In genomic region chr1:228081144-228081543, GRCh38 we compare ENCODE assay signal across 8 cellular contexts. TPM values are rescaled to one million over a fixed set of nuclear protein-coding genes. Genes with fewer than 3 reads are reported as not detected.
DNase-seq lines count a peak whose midpoint lies in the region; ATAC-seq and TF ChIP-seq lines count a peak whose summit lies in the region.

No MANE protein-coding gene starts in this region.

- peaks cover 30% of the 10 kb centered on the region for H3K36me3 Mint-ChIP-seq in stimulated activated naive CD8-positive, alpha-beta T cell treated with anti-CD3 and anti-CD28 coated beads, Interleukin-15, Interleukin-2, amounts not matched to agents 100 ng/mL and 50 ng/mL, for 24 hours (ENCODE audit: low read depth)

- no peak for TF ChIP-seq POLR2A in breast epithelium (IDR thresholded peaks at IDR 0.05)

- H3K4me1 ChIP-seq in breast epithelium: peaks cover 5 to 22% of the 10 kb centered on the region in 2 donors
- peaks cover 32 to 33% of the 10 kb centered on the region in 2 donors for H3K4me1 ChIP-seq in mucosa of rectum (ENCODE audit: control insufficient read depth in 2 of 2, insufficient read depth in 2 of 2, low read length in 2 of 2)

- peak overlapping the region; percentile 97 for H3K4me3 Mint-ChIP-seq in stimulated activated naive CD8-positive, alpha-beta T cell treated with anti-CD3 and anti-CD28 coated beads, Interleukin-15, Interleukin-2, amounts not matched to agents 100 ng/mL and 50 ng/mL, for 24 hours

- H3K27me3 Mint-ChIP-seq in stimulated activated naive CD8-positive, alpha-beta T cell treated with anti-CD3 and anti-CD28 coated beads, Interleukin-15, Interleukin-2, amounts not matched to agents 100 ng/mL and 50 ng/mL, for 24 hours: no peaks in the 10 kb centered on the region

- H3K27me3 ChIP-seq in breast epithelium: no peaks in the 10 kb centered on the region
- no peaks in the 10 kb centered on the region for H3K27me3 ChIP-seq in mucosa of rectum (ENCODE audit: control insufficient read depth in 2 of 2, insufficient read depth in 2 of 2, low read length in 2 of 2)

- peak overlapping the region; percentile 60 to 99 for H3K9ac ChIP-seq in mucosa of rectum (ENCODE audit: low read depth in 1 of 2, low read length in 2 of 2)

- peak overlapping the region in 1 of 2 donors; percentile 98 for H3K27ac ChIP-seq in breast epithelium
- H3K27ac ChIP-seq in mucosa of rectum (ENCODE audit: low read depth in 2 of 2, low read length in 2 of 2): no peak overlapping the region

- H3K27ac Mint-ChIP-seq in stimulated activated naive CD8-positive, alpha-beta T cell treated with anti-CD3 and anti-CD28 coated beads, Interleukin-15, Interleukin-2, amounts not matched to agents 100 ng/mL and 50 ng/mL, for 24 hours: peak overlapping the region; percentile 89

- no peak for TF ChIP-seq CTCF in breast epithelium (IDR thresholded peaks at IDR 0.05)

- no peaks in the 10 kb centered on the region for H3K9me3 ChIP-seq in breast epithelium
- no peaks in the 10 kb centered on the region for H3K9me3 ChIP-seq in mucosa of rectum (ENCODE audit: control insufficient read depth in 2 of 2, low read length in 2 of 2)

- peak overlapping the region; percentile 79 to 100 (median 100) for H3K4me3 ChIP-seq in breast epithelium
- peak overlapping the region; percentile 92 to 95 for H3K4me3 ChIP-seq in mucosa of rectum (ENCODE audit: low read length in 2 of 2)

- H3K36me3 ChIP-seq in breast epithelium (no peaks in the 10 kb centered on the region), mucosa of rectum (ENCODE audit: control insufficient read depth in 2 of 2, insufficient read depth in 2 of 2, low read length in 2 of 2) (no peaks in the 10 kb centered on the region)

- no peak for DNase-seq in stimulated activated naive CD8-positive, alpha-beta T cell treated with anti-CD3 and anti-CD28 coated beads, Interleukin-15, Interleukin-2, amounts not matched to agents 100 U/mL and 50 U/mL, for 24 hours
- peak in 1 of 2 donors; percentile 34 for DNase-seq in breast epithelium (ENCODE audit: low spot score in 2 of 2)
- no peak for DNase-seq in ureter (ENCODE audit: low spot score)
- DNase-seq in stimulated activated CD4-positive, alpha-beta T cell treated with anti-CD3 and anti-CD28 coated beads, Interleukin-4, amount 100 ng/mL, for 4 hours: no peak
- DNase-seq in activated CD4-positive, CD25-positive, alpha-beta regulatory T cell (lab: John Stamatoyannopoulos, UW): no peak

- H3K9me3 Mint-ChIP-seq in stimulated activated naive CD8-positive, alpha-beta T cell treated with anti-CD3 and anti-CD28 coated beads, Interleukin-15, Interleukin-2, amounts not matched to agents 100 ng/mL and 50 ng/mL, for 24 hours: no peaks in the 10 kb centered on the region

- H3K4me1 Mint-ChIP-seq in stimulated activated naive CD8-positive, alpha-beta T cell treated with anti-CD3 and anti-CD28 coated beads, Interleukin-15, Interleukin-2, amounts not matched to agents 100 ng/mL and 50 ng/mL, for 24 hours (ENCODE audit: low read depth): peaks cover 29% of the 10 kb centered on the region

- ATAC-seq in stimulated activated naive CD8-positive, alpha-beta T cell treated with anti-CD3 and anti-CD28 coated beads, Interleukin-15, Interleukin-2, amounts not matched to agents 100 U/mL and 50 U/mL, for 24 hours: no peak
- ATAC-seq in GM21723 (IDR thresholded peaks at IDR 0.05; ENCODE audit: unreplicated experiment): no peak

- intact Hi-C loops in breast epithelium (cut with DNase I; ENCODE audit: low total_unique reads): loop anchor here (10.0 kb wide), 1 partner anchor 194 kb away; no protein-coding TSS in a partner anchor

RNA-seq across cellular contexts. Expression of gene ARF1, which starts 1.4 kb away (rescaled TPM):
- 100 to 1,000 TPM; 263 to 295 (median 292) TPM for total RNA-seq in breast epithelium
- 361 TPM for total RNA-seq in ureter

RNA-seq across cellular contexts. Expression of gene C1orf35, which starts 22.0 kb away (rescaled TPM):
- 10 to 100 TPM; 11.5 to 17.0 (median 15.7) TPM for total RNA-seq in breast epithelium
- 16.5 TPM for total RNA-seq in ureter

RNA-seq across cellular contexts. Expression of gene MRPL55, which starts 28.0 kb away (rescaled TPM):
- total RNA-seq in breast epithelium (100 to 1,000 TPM in 2 of 3 donors, 10 to 100 TPM in 1; 76.4 to 108 (median 102) TPM), ureter (43.7 TPM)

RNA-seq across cellular contexts. Expression of gene GUK1, which starts 58.9 kb away (rescaled TPM):
- 100 to 1,000 TPM; 218 to 413 (median 333) TPM for total RNA-seq in breast epithelium
- total RNA-seq in ureter: 182 TPM
